ENCODE assay signal across 1 cellular context in genomic region chrX:136272325-136272724, GRCh38.
TF ChIP-seq lines count a peak whose summit lies in the region.

No MANE protein-coding gene starts in this region.

TF ChIP-seq in A549, 52 proteins besides CTCF, POLR2A, EP300 and RAD21 (continued from another document):
- TF ChIP-seq REST (IDR thresholded peaks at IDR 0.05), result no peak
- TF ChIP-seq KDM1A (IDR thresholded peaks at IDR 0.05; ENCODE audit: low read depth), result no peak
- no peak for TF ChIP-seq HOXB5 (CRISPR knock-in tag; IDR thresholded peaks at IDR 0.05)
- no peak for TF ChIP-seq JUNB (IDR thresholded peaks at IDR 0.05)
